Comparison of ENCODE assay signal across 1 cellular context in genomic region chr3:13428678-13429077, GRCh38. TPM values are rescaled to one million over a fixed set of nuclear protein-coding genes. Genes with fewer than 3 reads are reported as not detected.
"Had no signal": no experiment of that assay in that cellular context is flagged by ENCODE, and none has a peak within 500 bp of the region (broad histone marks: within the 10 kb centered on the region; RNA-seq: fewer than 3 reads in every experiment).

No MANE protein-coding gene starts in this region.

RNA-seq across cellular contexts. Expression of gene NUP210, which starts 8.6 kb away (rescaled TPM):
- total RNA-seq: foreskin keratinocyte had no signal
- polyA plus RNA-seq: foreskin keratinocyte had no signal
